Comparison of ENCODE assay signal across 8 cellular contexts in genomic region chr7:120554960-120555571, GRCh38.
DNase-seq lines count a peak whose midpoint lies in the region; ATAC-seq, FAIRE-seq and TF ChIP-seq lines count a peak whose summit lies in the region.

No MANE protein-coding gene starts in this region.

- no peaks in the 10 kb centered on the region for H3K4me1 ChIP-seq in lower lobe of right lung

- H3K9me3 ChIP-seq in lower lobe of right lung, result no peaks in the 10 kb centered on the region

- H3K4me3 ChIP-seq in bronchial epithelial cell (ENCODE audit: low read depth, low read length) (no peak overlapping the region), lower lobe of right lung (no peak overlapping the region)

- intact Hi-C loops in lower lobe of right lung (cut with DNase I), result no loop called here

- DNase-seq in G401 (ENCODE audit: low spot score) (peak; percentile 76), GM20000 (ENCODE audit: low spot score) (peak; percentile 30), NCI-H526 treated with DMSO at 0.1 percent for 48 hours (lab: John Stamatoyannopoulos, UW) (peak; percentile 72), bronchial epithelial cell (ENCODE audit: low read depth) (peak; percentile 59), lower lobe of right lung (no peak), NCI-H2107 (lab: John Stamatoyannopoulos, UW) (no peak), NK-92 (lab: John Stamatoyannopoulos, UW; ENCODE audit: unreplicated experiment) (no peak)

- FAIRE-seq in bronchial epithelial cell (lab: Jason Lieb, UNC), result no peak

- no peak overlapping the region for H3K27ac ChIP-seq in lower lobe of right lung

- H3K27me3 ChIP-seq in bronchial epithelial cell (ENCODE audit: control insufficient read depth, insufficient read depth, low read length), result no peaks in the 10 kb centered on the region
- H3K27me3 ChIP-seq in lower lobe of right lung (ENCODE audit: low read depth), result no peaks in the 10 kb centered on the region

- H3K36me3 ChIP-seq in bronchial epithelial cell (ENCODE audit: control insufficient read depth, insufficient read depth, low read length), result no peaks in the 10 kb centered on the region
- no peaks in the 10 kb centered on the region for H3K36me3 ChIP-seq in lower lobe of right lung

- in situ Hi-C loops in G401 (cut with HindIII; ENCODE audit: low sequenced_read_pairs), result no loop called here

- ATAC-seq in HG03469 (IDR thresholded peaks at IDR 0.05; ENCODE audit: unreplicated experiment) (peak; percentile 69), lower lobe of right lung (peak; percentile 62 to 64)

- TF ChIP-seq CTCF in GM20000 (IDR thresholded peaks at IDR 0.05; ENCODE audit: extremely low read depth, missing control alignments) (peak; percentile 46), bronchial epithelial cell (IDR thresholded peaks at IDR 0.05; ENCODE audit: insufficient read depth, low read length, severe bottlenecking) (peak; percentile 54), lower lobe of right lung (IDR thresholded peaks at IDR 0.05) (peak; percentile 62)

Comparison
In these comparisons a context has a peak if more than half of its experiments do, and no peak if none do; other contexts are left out.
1. DNase-seq: peak in G401 (single experiment), GM20000 (single experiment), NCI-H526 treated with DMSO at 0.1 percent for 48 hours (single experiment) and bronchial epithelial cell (single experiment); none in lower lobe of right lung (single experiment), NCI-H2107 (single experiment) and NK-92 (single experiment).
2. Peak in every context shown above with its lines, with median percentiles within 50 percentile points of each other: CTCF ChIP-seq.